37 cellular contexts compared by ENCODE assay signal in the genomic region with DNA sequence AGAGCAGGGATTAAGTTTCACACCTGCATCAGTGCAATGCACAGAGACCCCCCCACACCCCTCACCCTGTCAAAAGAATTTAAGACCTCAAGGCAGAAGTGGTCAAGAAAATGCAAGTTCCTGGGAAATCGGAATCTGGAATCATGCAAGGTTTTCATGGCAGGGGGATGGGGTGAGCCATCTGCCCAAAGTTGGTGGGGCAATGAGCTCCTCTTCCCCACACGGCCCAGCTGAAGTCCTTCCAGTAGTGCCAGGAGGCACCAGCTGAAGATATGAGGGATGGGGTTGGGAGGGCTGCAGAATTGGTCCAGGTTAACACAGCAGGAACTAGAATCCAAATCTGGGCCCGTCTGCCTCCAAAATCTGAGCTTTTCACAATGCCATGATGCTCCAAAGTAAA. TPM values are rescaled to one million over a fixed set of nuclear protein-coding genes. Genes with fewer than 3 reads are reported as not detected.
"Had no signal": no experiment of that assay in that cellular context is flagged by ENCODE, and none has a peak within 500 bp of the region (broad histone marks: within the 10 kb centered on the region; RNA-seq: fewer than 3 reads in every experiment).

No MANE protein-coding gene starts in this region.

- H3K4me3 Mint-ChIP-seq: activated B cell treated with CpG ODN at 0.5 μM for 24 hours; activated CD4-positive, alpha-beta memory T cell treated with anti-CD3 and anti-CD28 coated beads for 36 hours; activated CD4-positive, alpha-beta T cell treated with anti-CD3 and anti-CD28 coated beads, Interleukin-2, amount 10 ng/mL, durations not matched to agents 24 days and 14 days; activated CD8-positive, alpha-beta T cell treated with anti-CD3 and anti-CD28 coated beads for 36 hours; activated naive CD4-positive, alpha-beta T cell treated with anti-CD3 and anti-CD28 coated beads, Interleukin-2, amount 10 ng/mL, durations not matched to agents 7 days and 5 days; activated naive CD4-positive, alpha-beta T cell treated with anti-CD3 and anti-CD28 coated beads, Interleukin-2, amount 50 U/mL, for 24 hours; activated naive CD8-positive, alpha-beta T cell; activated naive CD8-positive, alpha-beta T cell treated with anti-CD3 and anti-CD28 coated beads, Interleukin-2, amount 10 ng/mL, durations not matched to agents 7 days and 5 days; activated naive CD8-positive, alpha-beta T cell treated with anti-CD3 and anti-CD28 coated beads, Interleukin-2, amount 50 U/mL, for 24 hours; activated T-cell treated with anti-CD3 and anti-CD28 coated beads, Interleukin-2, amount 50 U/mL, for 4 hours; activated T-cell treated with anti-CD3 and anti-CD28 coated beads, Interleukin-2, amount 50 U/mL, for 72 hours; activated T-helper 1 cell treated with anti-CD3 and anti-CD28 coated beads, Interleukin-12 subunit alpha, Interleukin-12 subunit beta, Interleukin-2, Interleukin-4 antibody, amounts not matched to agents 30 ng/mL and 10 ng/mL and 1 ng/mL, durations not matched to agents 14 hours and 24 hours and 36 hours; activated T-helper 17 cell treated with anti-CD3 and anti-CD28 coated beads, Interleukin-2, amount 50 U/mL, for 72 hours; brain; central memory CD8-positive, alpha-beta T cell; T-helper 1 cell treated with Interleukin-12 subunit alpha and Interleukin-12 subunit beta and Interleukin-4 antibody, amounts not matched to agents 30 μg/mL and 1 μg/mL, for 36 hours; T-helper 2 cell treated with Interferon-gamma antibody and Interleukin-4, amounts not matched to agents 5 μg/mL and 100 μg/mL, for 36 hours had no signal

- DNase-seq: activated B cell treated with CpG ODN at 0.5 μM for 24 hours; activated CD4-positive, alpha-beta memory T cell treated with anti-CD3 and anti-CD28 coated beads for 36 hours; activated CD4-positive, alpha-beta T cell treated with anti-CD3 and anti-CD28 coated beads for 4 hours; activated CD4-positive, alpha-beta T cell treated with anti-CD3 and anti-CD28 coated beads, Interleukin-2, amount 10 ng/mL, durations not matched to agents 24 days and 14 days; activated CD4-positive, alpha-beta T cell treated with anti-CD3 and anti-CD28 coated beads, Interleukin-2, amount 50 U/mL, for 1 hour; activated CD4-positive, alpha-beta T cell treated with anti-CD3 and anti-CD28 coated beads, Interleukin-2, amount 50 U/mL, for 4 hours; activated CD4-positive, CD25-positive, alpha-beta regulatory T cell treated with anti-CD3 and anti-CD28 coated beads, Interleukin-2, amount 50 U/mL, for 72 hours; activated CD8-positive, alpha-beta memory T cell treated with anti-CD3 and anti-CD28 coated beads, Interleukin-2, amount 50 U/mL, for 4 hours; activated CD8-positive, alpha-beta T cell treated with anti-CD3 and anti-CD28 coated beads for 36 hours; activated gamma-delta T cell; activated naive CD4-positive, alpha-beta T cell treated with anti-CD3 and anti-CD28 coated beads, Interleukin-2, amount 10 ng/mL, durations not matched to agents 7 days and 5 days; activated naive CD4-positive, alpha-beta T cell treated with Interleukin-2 at 50 U/mL for 16 hours; activated naive CD8-positive, alpha-beta T cell treated with anti-CD3 and anti-CD28 coated beads, Interleukin-2, amount 10 ng/mL, durations not matched to agents 7 days and 5 days; activated naive CD8-positive, alpha-beta T cell treated with anti-CD3 and anti-CD28 coated beads, Interleukin-2, amount 50 U/mL, for 24 hours; activated T-cell treated with anti-CD3 and anti-CD28 coated beads for 4 hours; activated T-cell treated with anti-CD3 and anti-CD28 coated beads, Interleukin-2, amount 50 U/mL, for 1 hour; activated T-cell treated with anti-CD3 and anti-CD28 coated beads, Interleukin-2, amount 50 U/mL, for 4 hours; activated T-cell treated with anti-CD3 and anti-CD28 coated beads, Interleukin-2, amount 50 U/mL, for 72 hours; amygdala; anterior cingulate cortex; caudate nucleus; cerebellar nuclear complex; T-helper 2 cell; T-helper 9 cell had no signal

- H3K27ac ChIP-seq: ascending aorta, cardiac muscle cell, VCaP had no signal

- H3K27ac Mint-ChIP-seq: activated B cell treated with CpG ODN at 0.5 μM for 24 hours; activated CD4-positive, alpha-beta memory T cell treated with anti-CD3 and anti-CD28 coated beads for 36 hours; activated CD4-positive, alpha-beta T cell treated with anti-CD3 and anti-CD28 coated beads, Interleukin-2, amount 10 ng/mL, durations not matched to agents 24 days and 14 days; activated CD8-positive, alpha-beta T cell treated with anti-CD3 and anti-CD28 coated beads for 36 hours; activated naive CD4-positive, alpha-beta T cell treated with anti-CD3 and anti-CD28 coated beads, Interleukin-2, amount 10 ng/mL, durations not matched to agents 7 days and 5 days; activated naive CD4-positive, alpha-beta T cell treated with anti-CD3 and anti-CD28 coated beads, Interleukin-2, amount 50 U/mL, for 24 hours; activated naive CD8-positive, alpha-beta T cell; activated naive CD8-positive, alpha-beta T cell treated with anti-CD3 and anti-CD28 coated beads, Interleukin-2, amount 10 ng/mL, durations not matched to agents 7 days and 5 days; activated naive CD8-positive, alpha-beta T cell treated with anti-CD3 and anti-CD28 coated beads, Interleukin-2, amount 50 U/mL, for 24 hours; activated T-cell treated with anti-CD3 and anti-CD28 coated beads, Interleukin-2, amount 50 U/mL, for 72 hours; activated T-helper 1 cell treated with anti-CD3 and anti-CD28 coated beads, Interleukin-12 subunit alpha, Interleukin-12 subunit beta, Interleukin-2, Interleukin-4 antibody, amounts not matched to agents 30 ng/mL and 10 ng/mL and 1 ng/mL, durations not matched to agents 14 hours and 24 hours and 36 hours; activated T-helper 17 cell treated with anti-CD3 and anti-CD28 coated beads, Interleukin-2, amount 50 U/mL, for 72 hours; brain; T-helper 1 cell treated with Interleukin-12 subunit alpha and Interleukin-12 subunit beta and Interleukin-4 antibody, amounts not matched to agents 30 μg/mL and 1 μg/mL, for 36 hours; T-helper 2 cell treated with Interferon-gamma antibody and Interleukin-4, amounts not matched to agents 5 μg/mL and 100 μg/mL, for 36 hours had no signal

- ATAC-seq: activated CD8-positive, alpha-beta T cell treated with anti-CD3 and anti-CD28 coated beads for 36 hours; activated naive CD8-positive, alpha-beta T cell treated with anti-CD3 and anti-CD28 coated beads, Interleukin-2, amount 50 U/mL, for 24 hours; activated T-cell treated with anti-CD3 and anti-CD28 coated beads, Interleukin-2, amount 50 U/mL, for 4 hours; activated T-cell treated with anti-CD3 and anti-CD28 coated beads, Interleukin-2, amount 50 U/mL, for 72 hours; activated T-helper 17 cell treated with anti-CD3 and anti-CD28 coated beads, Interleukin-2, amount 50 U/mL, for 72 hours had no signal

- H3K4me1 ChIP-seq: ascending aorta had no signal

- H3K4me1 Mint-ChIP-seq: activated naive CD4-positive, alpha-beta T cell treated with anti-CD3 and anti-CD28 coated beads, Interleukin-2, amount 50 U/mL, for 24 hours; brain had no signal

- H3K27me3 ChIP-seq: ascending aorta had no signal

- H3K4me3 ChIP-seq: ascending aorta, cardiac muscle cell had no signal

- H3K9me3 ChIP-seq: ascending aorta had no signal

- H3K36me3 ChIP-seq: ascending aorta, cardiac muscle cell had no signal

- H3K36me3 Mint-ChIP-seq: activated CD4-positive, alpha-beta memory T cell treated with anti-CD3 and anti-CD28 coated beads for 36 hours; activated naive CD4-positive, alpha-beta T cell treated with anti-CD3 and anti-CD28 coated beads, Interleukin-2, amount 10 ng/mL, durations not matched to agents 7 days and 5 days; activated naive CD4-positive, alpha-beta T cell treated with anti-CD3 and anti-CD28 coated beads, Interleukin-2, amount 50 U/mL, for 24 hours; activated naive CD8-positive, alpha-beta T cell; brain had no signal

- H3K9me3 Mint-ChIP-seq: activated B cell treated with CpG ODN at 0.5 μM for 24 hours; activated CD4-positive, alpha-beta memory T cell treated with anti-CD3 and anti-CD28 coated beads for 36 hours; activated CD4-positive, alpha-beta T cell treated with anti-CD3 and anti-CD28 coated beads, Interleukin-2, amount 10 ng/mL, durations not matched to agents 24 days and 14 days; activated CD8-positive, alpha-beta T cell treated with anti-CD3 and anti-CD28 coated beads for 36 hours; activated naive CD4-positive, alpha-beta T cell treated with anti-CD3 and anti-CD28 coated beads, Interleukin-2, amount 10 ng/mL, durations not matched to agents 7 days and 5 days; activated naive CD4-positive, alpha-beta T cell treated with anti-CD3 and anti-CD28 coated beads, Interleukin-2, amount 50 U/mL, for 24 hours; activated naive CD8-positive, alpha-beta T cell treated with anti-CD3 and anti-CD28 coated beads, Interleukin-2, amount 10 ng/mL, durations not matched to agents 7 days and 5 days; activated naive CD8-positive, alpha-beta T cell treated with anti-CD3 and anti-CD28 coated beads, Interleukin-2, amount 50 U/mL, for 24 hours; activated T-cell treated with anti-CD3 and anti-CD28 coated beads, Interleukin-2, amount 50 U/mL, for 4 hours; activated T-cell treated with anti-CD3 and anti-CD28 coated beads, Interleukin-2, amount 50 U/mL, for 72 hours; activated T-helper 1 cell treated with anti-CD3 and anti-CD28 coated beads, Interleukin-12 subunit alpha, Interleukin-12 subunit beta, Interleukin-2, Interleukin-4 antibody, amounts not matched to agents 30 ng/mL and 10 ng/mL and 1 ng/mL, durations not matched to agents 14 hours and 24 hours and 36 hours; activated T-helper 17 cell treated with anti-CD3 and anti-CD28 coated beads, Interleukin-2, amount 50 U/mL, for 72 hours; brain; central memory CD8-positive, alpha-beta T cell; T-helper 1 cell treated with Interleukin-12 subunit alpha and Interleukin-12 subunit beta and Interleukin-4 antibody, amounts not matched to agents 30 μg/mL and 1 μg/mL, for 36 hours; T-helper 2 cell treated with Interferon-gamma antibody and Interleukin-4, amounts not matched to agents 5 μg/mL and 100 μg/mL, for 36 hours had no signal

RNA-seq across cellular contexts. Expression of a gene that starts 25.0 kb away (rescaled TPM):
- total RNA-seq: bronchial epithelial cell, cardiac muscle cell, chondrocyte had no signal
